ENCODE assay signal across 8 cellular contexts in the genomic region with DNA sequence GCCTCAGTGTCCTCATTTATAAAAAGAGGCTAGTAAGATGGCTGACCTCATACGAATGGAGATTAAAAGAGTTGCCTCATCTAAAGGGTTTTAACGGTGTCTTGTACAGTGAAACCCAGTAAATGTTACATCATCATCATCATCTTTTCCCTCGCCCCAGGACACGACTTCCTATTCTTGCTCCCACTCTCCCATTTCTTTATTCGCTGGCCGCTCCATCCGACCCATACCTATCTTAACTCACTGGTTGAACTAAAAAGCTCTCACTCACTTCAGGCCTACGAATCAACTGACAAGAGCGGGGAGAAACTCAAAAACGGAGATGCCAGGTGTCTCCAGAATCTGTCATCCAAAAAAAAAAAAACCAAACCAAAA. TPM values are rescaled to one million over a fixed set of nuclear protein-coding genes. Genes with fewer than 3 reads are reported as not detected.
A peak's percentile ranks its signal among the peaks of the same experiment; 100 is the strongest.
DNase-seq lines count a peak whose midpoint lies in the region; ATAC-seq, FAIRE-seq and TF ChIP-seq lines count a peak whose summit lies in the region.

No MANE protein-coding gene starts in this region.

- H3K36me3 ChIP-seq in OCI-LY3 (replicated peaks; ENCODE audit: low read depth, low read length) (no peaks in the 10 kb centered on the region), duodenal mucosa (ENCODE audit: control insufficient read depth in 1 of 2, insufficient read depth in 2 of 2, low read length in 2 of 2) (peaks cover 7 to 19% of the 10 kb centered on the region in 2 donors), mucosa of descending colon (ENCODE audit: low read depth) (no peaks in the 10 kb centered on the region)

- H2AFZ ChIP-seq in OCI-LY3 (ENCODE audit: low read depth, low read length): peak overlapping the region; percentile 83

- H3K4me1 ChIP-seq in A549 (peaks cover 17% of the 10 kb centered on the region), OCI-LY3 (ENCODE audit: low read length) (peaks cover 7% of the 10 kb centered on the region), duodenal mucosa (ENCODE audit: control insufficient read depth in 1 of 2, insufficient read depth in 2 of 2, low read length in 2 of 2) (peaks cover 3 to 7% of the 10 kb centered on the region in 2 donors), mucosa of descending colon (ENCODE audit: low read depth) (peaks cover 10% of the 10 kb centered on the region)

- H3K27ac ChIP-seq in A549 (peak overlapping the region; percentile 84 to 87), OCI-LY3 (ENCODE audit: low read length) (peak overlapping the region; percentile 59), duodenal mucosa (ENCODE audit: low read depth, low read length) (peak overlapping the region; percentile 61)

- H3K9ac ChIP-seq in OCI-LY3 (ENCODE audit: low read length): peak overlapping the region; percentile 96
- peak overlapping the region; percentile 81 to 83 for H3K9ac ChIP-seq in duodenal mucosa (ENCODE audit: low read depth in 1 of 2, low read length in 2 of 2)

- FAIRE-seq in A549 (lab: Jason Lieb, UNC): no peak

- H3K79me2 ChIP-seq in OCI-LY3 (ENCODE audit: low read length): peaks cover 8% of the 10 kb centered on the region

- no peak for TF ChIP-seq RAD21 in A549 (conservative IDR thresholded peaks at IDR 0.05 in 1 of 2, IDR thresholded peaks at IDR 0.05 in 1 of 2)

- TF ChIP-seq EP300 in A549 (IDR thresholded peaks at IDR 0.05): no peak

- H3K4me3 ChIP-seq in A549: peak overlapping the region; percentile 81
- H3K4me3 ChIP-seq in GM12865 (ENCODE audit: low read depth, low read length): peak overlapping the region; percentile 88
- H3K4me3 ChIP-seq in OCI-LY3 (ENCODE audit: low read length): peak overlapping the region; percentile 89
- H3K4me3 ChIP-seq in duodenal mucosa (ENCODE audit: low read depth in 1 of 2, low read length in 2 of 2): peak overlapping the region; percentile 88 to 98
- H3K4me3 ChIP-seq in mucosa of descending colon: peak overlapping the region; percentile 55

- WGBS in A549 (ENCODE audit: missing lambda C conversion rate): 3% methylated on average over 10 of the region's 10 CpGs

- DNase-seq in A549 (ENCODE audit: low read depth in 1 of 2, low spot score in 1 of 2) (peak in 1 of 2 experiments; percentile 12), GM12865 (ENCODE audit: low read depth) (peak; percentile 27), mucosa of descending colon (peak in 1 of 3 donors; percentile 18), globus pallidus (ENCODE audit: low spot score) (no peak), SW 1271 (lab: John Stamatoyannopoulos, UW) (no peak)

- TF ChIP-seq POLR2A in A549 (IDR thresholded peaks at IDR 0.05; ENCODE audit: low read length): no peak

- no peaks in the 10 kb centered on the region for H4K20me1 ChIP-seq in OCI-LY3 (ENCODE audit: insufficient read depth, low read length)

- ATAC-seq in A549 (peak in 1 of 2 experiments; percentile 38; a peak in 3 of 6 replicates), HG02852 (IDR thresholded peaks at IDR 0.05; ENCODE audit: unreplicated experiment) (peak; percentile 21), mucosa of descending colon (peak; percentile 5)

- H3K9me3 ChIP-seq in A549: no peaks in the 10 kb centered on the region
- H3K9me3 ChIP-seq in OCI-LY3 (ENCODE audit: insufficient read depth, low read length): no peaks in the 10 kb centered on the region
- no peaks in the 10 kb centered on the region for H3K9me3 ChIP-seq in duodenal mucosa (ENCODE audit: control insufficient read depth in 1 of 2, low read length in 2 of 2)
- no peaks in the 10 kb centered on the region for H3K9me3 ChIP-seq in mucosa of descending colon

- no peak for TF ChIP-seq CTCF in A549 (IDR thresholded peaks at IDR 0.05)
- no peak for TF ChIP-seq CTCF in GM12865 (IDR thresholded peaks at IDR 0.05; ENCODE audit: insufficient read depth, low read depth, low read length, missing control alignments)
- no peak for TF ChIP-seq CTCF in OCI-LY3 (IDR thresholded peaks at IDR 0.05; ENCODE audit: low read depth, low read length)
- TF ChIP-seq CTCF in mucosa of descending colon (IDR thresholded peaks at IDR 0.05): no peak

- POLR2A ChIA-PET in A549 (lab: Yijun Ruan, JAX): interaction anchor here (0.8 to 1.2 kb wide), 4 partner anchors 21 to 853 kb away, joined by 4 to 5 read pairs (median 4); a partner anchor contains a TSS

- CTCF ChIA-PET in A549 (lab: Yijun Ruan, JAX): interaction anchor here (0.6 to 1.6 kb wide), 11 partner anchors 11 to 685 kb away, joined by 3 to 8 read pairs (median 4); a partner anchor contains a TSS

- intact Hi-C loops in mucosa of descending colon (cut with DNase I, micrococcal nuclease): loop anchor here in 1 of 2 donors (10.0 kb wide), 1 partner anchor 113 kb away; no protein-coding TSS in a partner anchor

- H3K27me3 ChIP-seq in OCI-LY3 (ENCODE audit: low read depth, low read length): no peaks in the 10 kb centered on the region
- no peaks in the 10 kb centered on the region for H3K27me3 ChIP-seq in duodenal mucosa (ENCODE audit: control insufficient read depth in 1 of 2, insufficient read depth in 2 of 2, low read length in 2 of 2)

- H3K4me2 ChIP-seq in A549: peak overlapping the region; percentile 96
- peak overlapping the region; percentile 97 for H3K4me2 ChIP-seq in OCI-LY3 (ENCODE audit: low read length)

TF ChIP-seq in A549, 52 proteins besides CTCF, POLR2A, EP300 and RAD21:
- TF ChIP-seq NPAS2 (CRISPR knock-in tag; IDR thresholded peaks at IDR 0.05; ENCODE audit: borderline replicate concordance): no peak
- TF ChIP-seq ZNF302 (CRISPR knock-in tag; IDR thresholded peaks at IDR 0.05): no peak
- no peak for TF ChIP-seq ZSCAN20 (CRISPR knock-in tag; IDR thresholded peaks at IDR 0.05)
- TF ChIP-seq MYC (IDR thresholded peaks at IDR 0.05; ENCODE audit: borderline replicate concordance, low read length): no peak
- TF ChIP-seq MAZ (IDR thresholded peaks at IDR 0.05; ENCODE audit: borderline replicate concordance, low read depth, low read length): no peak
- no peak for TF ChIP-seq EHMT2 (IDR thresholded peaks at IDR 0.05; ENCODE audit: low read depth)

RNA-seq across cellular contexts. Expression of a gene that starts 0.5 kb away (rescaled TPM):
- polyA plus RNA-seq in A549 (2011; rRNA removed): 10.0 and 20.5 TPM in 2 replicates
- 2.1 and 2.8 TPM in 2 replicates for polyA plus RNA-seq in A549 (2012; cell fraction: cytosol; rRNA removed)
- 2.2 and 3.9 TPM in 2 replicates for polyA plus RNA-seq in A549 (2012; cell fraction: nucleus; rRNA removed)
- 10.4 to 11.1 TPM (median 10.8 TPM) in 3 replicates for polyA plus RNA-seq in A549 (2017; fragmentation: RNase III; extraction: RNeasy Plus Mini Kit Qiagen cat#74134 plus additional on column Dnase treatment)
- 3.3 and 5.0 TPM in 2 replicates for polyA minus RNA-seq in A549 (2011; rRNA and poly(A)+ RNA removed)
- total RNA-seq in mucosa of descending colon: 10 to 100 TPM; 11.4 to 16.8 (median 15.3) TPM

RNA-seq across cellular contexts. Expression of a gene that starts 55.8 kb away (rescaled TPM):
- not detected in 2 replicates for polyA plus RNA-seq in A549 (2011; rRNA removed)
- not detected in 2 replicates for polyA plus RNA-seq in A549 (2012; cell fraction: cytosol; rRNA removed)
- not detected in 2 replicates for polyA plus RNA-seq in A549 (2012; cell fraction: nucleus; rRNA removed)
- not detected in 3 replicates for polyA plus RNA-seq in A549 (2017; fragmentation: RNase III; extraction: RNeasy Plus Mini Kit Qiagen cat#74134 plus additional on column Dnase treatment)
- polyA minus RNA-seq in A549 (2011; rRNA and poly(A)+ RNA removed): not detected in 2 replicates
- 1 to 10 TPM in 2 of 3 donors, under 1 TPM in 1; 0.69 to 6.3 (median 1.3) TPM for total RNA-seq in mucosa of descending colon
